ENCODE assay signal across 9 cellular contexts in the genomic region with DNA sequence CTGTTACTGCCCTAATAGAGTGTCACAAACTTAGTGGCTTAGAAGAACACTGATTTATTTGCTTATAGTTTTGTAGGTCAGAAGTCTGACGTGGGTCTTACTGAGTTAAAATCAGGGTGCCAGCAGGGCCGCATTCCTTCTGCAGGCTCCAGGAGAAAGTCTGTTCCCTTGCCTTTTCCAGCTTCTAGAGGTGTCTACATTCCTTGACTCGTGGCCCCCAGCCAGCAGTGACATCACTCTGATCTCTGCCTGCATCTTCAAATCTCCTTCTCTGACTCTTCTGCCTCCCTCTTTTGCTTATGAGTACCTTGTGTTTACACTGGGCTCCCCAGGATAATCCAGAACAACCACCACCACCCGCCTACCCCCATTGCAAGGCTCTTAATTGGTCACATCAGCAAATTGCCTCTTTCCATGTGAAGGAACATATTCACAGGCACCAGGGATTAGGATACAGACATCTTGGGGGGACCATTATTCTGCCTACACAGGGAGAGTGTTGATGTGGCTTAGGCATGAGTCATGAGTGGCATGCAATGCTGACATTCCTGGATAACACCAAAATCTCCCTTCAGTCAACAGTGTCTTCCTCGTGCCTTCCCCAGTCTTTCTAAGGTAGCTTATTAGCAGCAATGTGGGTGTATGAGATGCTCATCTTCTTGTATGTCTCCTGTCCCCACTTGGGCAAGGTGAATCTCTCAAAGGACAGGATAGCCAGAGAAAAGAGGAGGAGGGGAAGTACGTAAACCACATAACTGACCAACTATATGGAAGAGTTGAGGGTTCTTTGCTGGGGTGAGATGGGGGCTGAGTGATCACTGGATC. TPM values are rescaled to one million over a fixed set of nuclear protein-coding genes. Genes with fewer than 3 reads are reported as not detected.
DNase-seq lines count a peak whose midpoint lies in the region; ATAC-seq and TF ChIP-seq lines count a peak whose summit lies in the region.
"Had no signal": no experiment of that assay in that cellular context is flagged by ENCODE, and none has a peak within 500 bp of the region (broad histone marks: within the 10 kb centered on the region; RNA-seq: fewer than 3 reads in every experiment).

No MANE protein-coding gene starts in this region.

- H2AFZ ChIP-seq in GM23338: no peak overlapping the region

- peaks cover 81% of the 10 kb centered on the region for H3K36me3 Mint-ChIP-seq in activated T-helper 2 cell treated with anti-CD3 and anti-CD28 coated beads, Interferon-gamma antibody, Interleukin-2, Interleukin-4, amounts not matched to agents 10 μg/mL and 5 μg/mL and 100 μg/mL, durations not matched to agents 14 hours and 24 hours and 36 hours (ENCODE audit: low read depth)
- peaks cover 21% of the 10 kb centered on the region for H3K36me3 Mint-ChIP-seq in GM23338 (ENCODE audit: low read depth)

- no peaks in the 10 kb centered on the region for H3F3A ChIP-seq in GM23338 (replicated peaks; ENCODE audit: low read depth)

- DNase-seq in AG20443 (ENCODE audit: low spot score) (peak; percentile 66), kidney tubule cell (ENCODE audit: low spot score) (peak; percentile 90), GM23338 (ENCODE audit: low spot score) (no peak)
- DNase-seq in activated T-helper 2 cell treated with anti-CD3 and anti-CD28 coated beads, Interferon-gamma antibody, Interleukin-2, Interleukin-4, amounts not matched to agents 10 μg/mL and 5 μg/mL and 100 μg/mL, durations not matched to agents 14 hours and 24 hours and 36 hours (ENCODE audit: low spot score): no peak
- DNase-seq: KBM-7 had no signal

- H3K4me1 ChIP-seq in GM23338 (ENCODE audit: insufficient read depth): no peaks in the 10 kb centered on the region

- no peaks in the 10 kb centered on the region for H3K27me3 ChIP-seq in GM23338 (ENCODE audit: insufficient read depth)

- peak; percentile 6 for ATAC-seq in GM21447 (IDR thresholded peaks at IDR 0.05; ENCODE audit: unreplicated experiment)
- ATAC-seq in GM21529 (IDR thresholded peaks at IDR 0.05; ENCODE audit: unreplicated experiment): no peak
- no peak for ATAC-seq in HG03354 (IDR thresholded peaks at IDR 0.05; ENCODE audit: poor library complexity, severe bottlenecking, unreplicated experiment)
- no peak for ATAC-seq in HG02885 (IDR thresholded peaks at IDR 0.05; ENCODE audit: poor library complexity, unreplicated experiment)
- ATAC-seq in GM23338: no peak

- intact Hi-C loops in activated T-helper 2 cell treated with anti-CD3 and anti-CD28 coated beads, Interferon-gamma antibody, Interleukin-2, Interleukin-4, amounts not matched to agents 10 μg/mL and 5 μg/mL and 100 μg/mL, durations not matched to agents 14 hours and 24 hours and 36 hours (cut with micrococcal nuclease): loop anchor here (5.0 kb wide), 1 partner anchor 33 kb away; no protein-coding TSS in a partner anchor

- no peaks in the 10 kb centered on the region for H3K9me3 Mint-ChIP-seq in activated T-helper 2 cell treated with anti-CD3 and anti-CD28 coated beads, Interferon-gamma antibody, Interleukin-2, Interleukin-4, amounts not matched to agents 10 μg/mL and 5 μg/mL and 100 μg/mL, durations not matched to agents 14 hours and 24 hours and 36 hours
- no peaks in the 10 kb centered on the region for H3K9me3 Mint-ChIP-seq in GM23338

- H3K4me3 Mint-ChIP-seq in activated T-helper 2 cell treated with anti-CD3 and anti-CD28 coated beads, Interferon-gamma antibody, Interleukin-2, Interleukin-4, amounts not matched to agents 10 μg/mL and 5 μg/mL and 100 μg/mL, durations not matched to agents 14 hours and 24 hours and 36 hours (ENCODE audit: low read depth): no peak overlapping the region
- H3K4me3 Mint-ChIP-seq in GM23338: no peak overlapping the region

- no peaks in the 10 kb centered on the region for H3K9me2 ChIP-seq in GM23338 (ENCODE audit: insufficient read depth)

- H3K4me1 Mint-ChIP-seq in activated T-helper 2 cell treated with anti-CD3 and anti-CD28 coated beads, Interferon-gamma antibody, Interleukin-2, Interleukin-4, amounts not matched to agents 10 μg/mL and 5 μg/mL and 100 μg/mL, durations not matched to agents 14 hours and 24 hours and 36 hours (ENCODE audit: low read depth): peaks cover 53% of the 10 kb centered on the region
- no peaks in the 10 kb centered on the region; the same call in 2 of the 3 replicates for H3K4me1 Mint-ChIP-seq in GM23338

- H3K27ac Mint-ChIP-seq in activated T-helper 2 cell treated with anti-CD3 and anti-CD28 coated beads, Interferon-gamma antibody, Interleukin-2, Interleukin-4, amounts not matched to agents 10 μg/mL and 5 μg/mL and 100 μg/mL, durations not matched to agents 14 hours and 24 hours and 36 hours: peak overlapping the region; percentile 83
- no peak overlapping the region for H3K27ac Mint-ChIP-seq in GM23338

- H4K20me1 ChIP-seq in GM23338 (replicated peaks; ENCODE audit: insufficient read depth): peaks cover 15% of the 10 kb centered on the region; the same call in 1 of the 2 replicates

- H3K36me3 ChIP-seq in GM23338 (ENCODE audit: insufficient read depth): 0 out of 2 replicates have a peak, but pooled peaks cover 3% of the 10 kb centered on the region

- H3K4me3 ChIP-seq in GM23338: no peak overlapping the region

- no peak overlapping the region for H3K4me2 ChIP-seq in GM23338

- TF ChIP-seq CTCF in GM23338 (conservative IDR thresholded peaks at IDR 0.05; ENCODE audit: low read depth in 2 of 2): no peak

- 0 out of 2 replicates have a peak, but pooled peaks cover under 1% of the 10 kb centered on the region for H3K79me2 ChIP-seq in GM23338 (replicated peaks; ENCODE audit: insufficient read depth)

- H3K27me3 Mint-ChIP-seq in activated T-helper 2 cell treated with anti-CD3 and anti-CD28 coated beads, Interferon-gamma antibody, Interleukin-2, Interleukin-4, amounts not matched to agents 10 μg/mL and 5 μg/mL and 100 μg/mL, durations not matched to agents 14 hours and 24 hours and 36 hours (ENCODE audit: low read depth): no peaks in the 10 kb centered on the region
- peaks cover 2% of the 10 kb centered on the region for H3K27me3 Mint-ChIP-seq in GM23338 (ENCODE audit: insufficient read depth, low read depth, poor library complexity)

- H3K27ac ChIP-seq in GM23338 (ENCODE audit: low read depth): no peak overlapping the region

TF ChIP-seq in GM23338, 12 proteins besides CTCF, POLR2A, EP300 and RAD21 (continues in another document):
- no peak for TF ChIP-seq EZH2phosphoT487 (IDR thresholded peaks at IDR 0.05; ENCODE audit: unreplicated experiment)
- no peak for TF ChIP-seq ZNF331 (CRISPR knock-in tag; IDR thresholded peaks at IDR 0.05; ENCODE audit: low read depth)
- no peak for TF ChIP-seq CREB1 (CRISPR knock-in tag; IDR thresholded peaks at IDR 0.05; ENCODE audit: low read depth)
- TF ChIP-seq, protein P1, sequence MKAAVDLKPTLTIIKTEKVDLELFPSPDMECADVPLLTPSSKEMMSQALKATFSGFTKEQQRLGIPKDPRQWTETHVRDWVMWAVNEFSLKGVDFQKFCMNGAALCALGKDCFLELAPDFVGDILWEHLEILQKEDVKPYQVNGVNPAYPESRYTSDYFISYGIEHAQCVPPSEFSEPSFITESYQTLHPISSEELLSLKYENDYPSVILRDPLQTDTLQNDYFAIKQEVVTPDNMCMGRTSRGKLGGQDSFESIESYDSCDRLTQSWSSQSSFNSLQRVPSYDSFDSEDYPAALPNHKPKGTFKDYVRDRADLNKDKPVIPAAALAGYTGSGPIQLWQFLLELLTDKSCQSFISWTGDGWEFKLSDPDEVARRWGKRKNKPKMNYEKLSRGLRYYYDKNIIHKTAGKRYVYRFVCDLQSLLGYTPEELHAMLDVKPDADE (IDR thresholded peaks at IDR 0.05): no peak
- TF ChIP-seq REST (IDR thresholded peaks at IDR 0.05; ENCODE audit: unreplicated experiment): no peak
- no peak for TF ChIP-seq STAT1 (IDR thresholded peaks at IDR 0.05; ENCODE audit: unreplicated experiment)
- TF ChIP-seq POLR2AphosphoS5 (IDR thresholded peaks at IDR 0.05; ENCODE audit: low read depth): no peak
- no peak for TF ChIP-seq ZNF114 (CRISPR knock-in tag; IDR thresholded peaks at IDR 0.05)

RNA-seq across cellular contexts. Expression of gene CYFIP2, which starts 24.4 kb away (rescaled TPM):
- total RNA-seq in activated T-helper 2 cell treated with anti-CD3 and anti-CD28 coated beads, Interferon-gamma antibody, Interleukin-2, Interleukin-4, amounts not matched to agents 10 μg/mL and 5 μg/mL and 100 μg/mL, durations not matched to agents 14 hours and 24 hours and 36 hours: 171 and 182 TPM in 2 replicates
- 78.4 and 98.4 TPM in 2 replicates for total RNA-seq in GM23338 (2014; rRNA removed; shearing (Covaris generic))
- polyA plus RNA-seq in GM23338 (2016; fragmentation: Nextera tagmentation; extraction: Ambion mirVana): 54.1 and 58.9 TPM in 2 replicates

Comparison
In these comparisons a context has a peak if more than half of its experiments do, and no peak if none do; other contexts are left out.
1. DNase-seq: peak in AG20443 (single experiment) and kidney tubule cell (single experiment); none in activated T-helper 2 cell treated with anti-CD3 and anti-CD28 coated beads, Interferon-gamma antibody, Interleukin-2, Interleukin-4, amounts not matched to agents 10 μg/mL and 5 μg/mL and 100 μg/mL, durations not matched to agents 14 hours and 24 hours and 36 hours (single experiment) and GM23338 (single experiment).